12 cellular contexts compared by ENCODE assay signal in genomic region chr20:31923388-31924271, GRCh38. TPM values are rescaled to one million over a fixed set of nuclear protein-coding genes. Genes with fewer than 3 reads are reported as not detected.
DNase-seq lines count a peak whose midpoint lies in the region; ATAC-seq and TF ChIP-seq lines count a peak whose summit lies in the region.
"Had no signal": no experiment of that assay in that cellular context is flagged by ENCODE, and none has a peak within 500 bp of the region (broad histone marks: within the 10 kb centered on the region; RNA-seq: fewer than 3 reads in every experiment).

No MANE protein-coding gene starts in this region.

- POLR2A ChIA-PET in activated CD4-positive, alpha-beta T cell treated with anti-CD3 and anti-CD28 coated beads for 36 hours (lab: Charles Lee), result no interaction called here
- POLR2A ChIA-PET in HEK293 (lab: Yijun Ruan, JAX), result no interaction called here

- ATAC-seq in activated CD4-positive, alpha-beta T cell treated with anti-CD3 and anti-CD28 coated beads for 36 hours, result peak; percentile 44
- peak; percentile 68 for ATAC-seq in stimulated activated effector memory CD8-positive, alpha-beta T cell treated with anti-CD3 and anti-CD28 coated beads, Interleukin-12 subunit alpha, Interleukin-12 subunit beta, amount 100 ng/mL, for 72 hours
- ATAC-seq: left ventricle myocardium superior had no signal

- H3K9me3 ChIP-seq in HEK293 (ENCODE audit: control insufficient read depth, insufficient read depth, low read depth, low read length), result no peaks in the 10 kb centered on the region
- H3K9me3 ChIP-seq: MG63 had no signal

- TF ChIP-seq CTCF in HEK293 (tag by site-specific recombination; IDR thresholded peaks at IDR 0.05), result no peak

- no peak overlapping the region for H3K4me3 Mint-ChIP-seq in activated CD4-positive, alpha-beta T cell treated with anti-CD3 and anti-CD28 coated beads for 36 hours
- no peak overlapping the region for H3K4me3 Mint-ChIP-seq in stimulated activated effector memory CD8-positive, alpha-beta T cell treated with anti-CD3 and anti-CD28 coated beads, Interleukin-12 subunit alpha, Interleukin-12 subunit beta, amount 100 ng/mL, for 72 hours

- no peak overlapping the region for H3K4me3 ChIP-seq in HEK293 (ENCODE audit: low read depth, low read length)
- H3K4me3 ChIP-seq: cardiac muscle cell, MG63 had no signal

- CTCF ChIA-PET in activated CD4-positive, alpha-beta T cell treated with anti-CD3 and anti-CD28 coated beads for 36 hours (lab: Charles Lee), result interaction anchor here (1.6 kb wide), 1 partner anchor 103 kb away, joined by 5 read pairs; no protein-coding TSS in a partner anchor
- CTCF ChIA-PET in HEK293 (lab: Yijun Ruan, JAX), result interaction anchor here (0.5 kb wide), 1 partner anchor 168 kb away, joined by 3 read pairs; no protein-coding TSS in a partner anchor

- no peak overlapping the region for H3K27ac ChIP-seq in HEK293 (ENCODE audit: extremely low read depth, low read depth, low read length)
- H3K27ac ChIP-seq: cardiac muscle cell had no signal

- H3K4me1 ChIP-seq in HEK293 (ENCODE audit: control insufficient read depth, insufficient read depth, low read length), result no peaks in the 10 kb centered on the region

- no peaks in the 10 kb centered on the region for H3K36me3 ChIP-seq in HEK293 (ENCODE audit: control insufficient read depth in 2 of 2, insufficient read depth in 1 of 2, low read length in 2 of 2)
- H3K36me3 ChIP-seq: cardiac muscle cell, MG63 had no signal

- H3K4me1 Mint-ChIP-seq in activated CD4-positive, alpha-beta T cell treated with anti-CD3 and anti-CD28 coated beads for 36 hours, result no peaks in the 10 kb centered on the region
- H3K4me1 Mint-ChIP-seq in stimulated activated effector memory CD8-positive, alpha-beta T cell treated with anti-CD3 and anti-CD28 coated beads, Interleukin-12 subunit alpha, Interleukin-12 subunit beta, amount 100 ng/mL, for 72 hours, result peaks cover 16% of the 10 kb centered on the region

- intact Hi-C loops in activated CD4-positive, alpha-beta T cell treated with anti-CD3 and anti-CD28 coated beads for 36 hours (cut with DNase I, micrococcal nuclease), result no loop called here

- DNase-seq in activated CD4-positive, alpha-beta T cell treated with anti-CD3 and anti-CD28 coated beads for 36 hours, result peak; percentile 11
- DNase-seq in activated CD4-positive, alpha-beta T cell treated with anti-CD3 and anti-CD28 coated beads, Interleukin-2, amount 50 U/mL, for 4 hours, result no peak
- DNase-seq in NCI-H1694 treated with DMSO at 0.1 percent for 48 hours (lab: John Stamatoyannopoulos, UW) (peak; percentile 14), NCI-H1417 treated with DMSO at 0.1 percent for 48 hours (lab: John Stamatoyannopoulos, UW) (no peak), SHP77 treated with DMSO at 0.1 percent for 48 hours (lab: John Stamatoyannopoulos, UW) (no peak)
- DNase-seq in stimulated activated effector memory CD8-positive, alpha-beta T cell treated with anti-CD3 and anti-CD28 coated beads, Interleukin-12 subunit alpha, Interleukin-12 subunit beta, amount 100 ng/mL, for 72 hours (ENCODE audit: low spot score in 2 of 2), result no peak
- no peak for DNase-seq in activated CD8-positive, alpha-beta memory T cell treated with anti-CD3 and anti-CD28 coated beads, Interleukin-2, amount 50 U/mL, for 4 hours
- DNase-seq: left ventricle myocardium superior, MG63 had no signal

- peaks cover 25% of the 10 kb centered on the region for H3K27me3 Mint-ChIP-seq in activated CD4-positive, alpha-beta T cell treated with anti-CD3 and anti-CD28 coated beads for 36 hours

- no peaks in the 10 kb centered on the region for H3K36me3 Mint-ChIP-seq in activated CD4-positive, alpha-beta T cell treated with anti-CD3 and anti-CD28 coated beads for 36 hours (ENCODE audit: low read depth)
- H3K36me3 Mint-ChIP-seq in stimulated activated effector memory CD8-positive, alpha-beta T cell treated with anti-CD3 and anti-CD28 coated beads, Interleukin-12 subunit alpha, Interleukin-12 subunit beta, amount 100 ng/mL, for 72 hours, result no peaks in the 10 kb centered on the region

- no peaks in the 10 kb centered on the region for H3K9me3 Mint-ChIP-seq in activated CD4-positive, alpha-beta T cell treated with anti-CD3 and anti-CD28 coated beads for 36 hours (ENCODE audit: low read depth)
- no peaks in the 10 kb centered on the region for H3K9me3 Mint-ChIP-seq in stimulated activated effector memory CD8-positive, alpha-beta T cell treated with anti-CD3 and anti-CD28 coated beads, Interleukin-12 subunit alpha, Interleukin-12 subunit beta, amount 100 ng/mL, for 72 hours

- no peak overlapping the region for H3K27ac Mint-ChIP-seq in activated CD4-positive, alpha-beta T cell treated with anti-CD3 and anti-CD28 coated beads for 36 hours
- peak overlapping the region; percentile 57 for H3K27ac Mint-ChIP-seq in stimulated activated effector memory CD8-positive, alpha-beta T cell treated with anti-CD3 and anti-CD28 coated beads, Interleukin-12 subunit alpha, Interleukin-12 subunit beta, amount 100 ng/mL, for 72 hours

TF ChIP-seq in HEK293, 187 proteins besides CTCF, POLR2A, EP300 and RAD21 (continues in another document):
- peak; percentile 52; the same call in 1 of the 2 replicates for TF ChIP-seq EGR2 (tag by site-specific recombination; IDR thresholded peaks at IDR 0.05; ENCODE audit: low read depth)
- TF ChIP-seq GLIS2 (tag by site-specific recombination; IDR thresholded peaks at IDR 0.05), result peak; percentile 68
- TF ChIP-seq SETDB1 (IDR thresholded peaks at IDR 0.05; ENCODE audit: insufficient read length, low read length), result no peak
- TF ChIP-seq ZNF629 (tag by site-specific recombination; IDR thresholded peaks at IDR 0.05), result peak; percentile 32; the same call in 1 of the 2 replicates
- no peak for TF ChIP-seq ZNF514 (tag by site-specific recombination; IDR thresholded peaks at IDR 0.05)
- TF ChIP-seq YY1 (tag by site-specific recombination; IDR thresholded peaks at IDR 0.05), result no peak
- TF ChIP-seq ZNF776 (tag by site-specific recombination; IDR thresholded peaks at IDR 0.05; ENCODE audit: borderline replicate concordance), result no peak
- TF ChIP-seq ZBTB17 (tag by site-specific recombination; IDR thresholded peaks at IDR 0.05), result peak; percentile 20; the same call in 1 of the 2 replicates
- peak; percentile 80 for TF ChIP-seq PRDM10 (tag by site-specific recombination; IDR thresholded peaks at IDR 0.05)
- TF ChIP-seq GLIS1 (tag by site-specific recombination; IDR thresholded peaks at IDR 0.05), result peak; percentile 96

RNA-seq across cellular contexts. Expression of gene PDRG1, which starts 28.2 kb away (rescaled TPM):
- total RNA-seq in activated CD4-positive, alpha-beta T cell treated with anti-CD3 and anti-CD28 coated beads for 36 hours, result 10 to 100 TPM; 12.8 to 18.4 TPM

RNA-seq across cellular contexts. Expression of gene XKR7, which starts 44.3 kb away (rescaled TPM):
- under 1 TPM in 1 of 2 experiments, not detected in 1; 0.02 TPM for total RNA-seq in activated CD4-positive, alpha-beta T cell treated with anti-CD3 and anti-CD28 coated beads for 36 hours
- total RNA-seq: fibroblast of villous mesenchyme, left ventricle myocardium superior had no signal

RNA-seq across cellular contexts. Expression of gene TTLL9, which starts 53.2 kb away (rescaled TPM):
- not detected for total RNA-seq in activated CD4-positive, alpha-beta T cell treated with anti-CD3 and anti-CD28 coated beads for 36 hours
- total RNA-seq: fibroblast of villous mesenchyme, left ventricle myocardium superior had no signal

RNA-seq across cellular contexts. Expression of gene DUSP15, which starts 53.3 kb away (rescaled TPM):
- total RNA-seq in activated CD4-positive, alpha-beta T cell treated with anti-CD3 and anti-CD28 coated beads for 36 hours, result not detected
- total RNA-seq: fibroblast of villous mesenchyme had no signal

Comparison
In these comparisons a context has a peak if more than half of its experiments do, and no peak if none do; other contexts are left out.
1. DNase-seq: peak in activated CD4-positive, alpha-beta T cell treated with anti-CD3 and anti-CD28 coated beads for 36 hours (single experiment) and NCI-H1694 treated with DMSO at 0.1 percent for 48 hours (single experiment); none in activated CD4-positive, alpha-beta T cell treated with anti-CD3 and anti-CD28 coated beads, Interleukin-2, amount 50 U/mL, for 4 hours (0 of 2), stimulated activated effector memory CD8-positive, alpha-beta T cell treated with anti-CD3 and anti-CD28 coated beads, Interleukin-12 subunit alpha, Interleukin-12 subunit beta, amount 100 ng/mL, for 72 hours (0 of 2), NCI-H1417 treated with DMSO at 0.1 percent for 48 hours (single experiment), SHP77 treated with DMSO at 0.1 percent for 48 hours (single experiment) and activated CD8-positive, alpha-beta memory T cell treated with anti-CD3 and anti-CD28 coated beads, Interleukin-2, amount 50 U/mL, for 4 hours (single experiment).